Comparison of ENCODE assay signal across 30 cellular contexts in the genomic region with DNA sequence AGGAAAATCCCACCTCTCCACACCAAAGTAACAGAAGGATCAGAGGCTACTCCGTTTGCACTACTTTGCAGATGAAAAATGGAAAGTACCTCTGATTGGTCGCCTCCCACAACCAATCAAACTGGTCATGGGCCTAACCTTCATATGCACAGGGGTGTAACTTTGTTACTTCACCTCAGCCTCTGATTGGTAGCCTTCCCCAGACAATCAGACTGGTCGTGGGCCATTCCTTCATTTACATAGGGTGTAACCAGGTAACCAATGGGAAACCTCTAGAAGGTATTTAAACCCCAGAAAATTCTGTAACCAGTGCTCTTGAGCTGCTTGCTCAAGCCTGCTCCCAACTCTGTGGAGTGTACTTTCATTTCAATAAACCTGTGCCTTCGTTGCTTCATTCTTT. TPM values are rescaled to one million over a fixed set of nuclear protein-coding genes. Genes with fewer than 3 reads are reported as not detected.
A peak's percentile ranks its signal among the peaks of the same experiment; 100 is the strongest.
DNase-seq lines count a peak whose midpoint lies in the region; ATAC-seq and TF ChIP-seq lines count a peak whose summit lies in the region.
"Had no signal": no experiment of that assay in that cellular context is flagged by ENCODE, and none has a peak within 500 bp of the region (broad histone marks: within the 10 kb centered on the region; RNA-seq: fewer than 3 reads in every experiment).

No MANE protein-coding gene starts in this region.

- H3K79me2 ChIP-seq in PC-3 (ENCODE audit: low read length) (no peaks in the 10 kb centered on the region), smooth muscle cell (ENCODE audit: low read depth) (no peaks in the 10 kb centered on the region)

- peak; percentile 38 for DNase-seq in NCI-H82 (lab: John Stamatoyannopoulos, UW)
- no peak for DNase-seq in NCI-H82 treated with DMSO at 0.1 percent for 48 hours (lab: John Stamatoyannopoulos, UW; ENCODE audit: unreplicated experiment)
- no peak for DNase-seq in HFFc6
- DNase-seq in PC-3 = peak; percentile 20
- DNase-seq in epithelial cell of esophagus (ENCODE audit: low read depth) = peak; percentile 18
- no peak for DNase-seq in endodermal cell
- no peak for DNase-seq in smooth muscle cell (lab: John Stamatoyannopoulos, UW; ENCODE audit: unreplicated experiment)
- no peak for DNase-seq in thyroid gland
- DNase-seq: activated CD4-positive, alpha-beta T cell treated with anti-CD3 and anti-CD28 coated beads, Interleukin-2, amount 10 ng/mL, durations not matched to agents 24 days and 14 days; activated T-cell treated with anti-CD3 and anti-CD28 coated beads, Interleukin-2, amount 50 U/mL, for 1 hour; AML-193; CD4-positive, alpha-beta T cell; colonic mucosa; effector CD8-positive, alpha-beta T cell; glutamatergic neuron; left ventricle myocardium inferior; mesendoderm; NCI-H1048; NCI-H187; NCI-H2171 treated with DMSO at 0.1 percent for 48 hours; NCI-H510A treated with DMSO at 0.1 percent for 48 hours; ovary; SHP77 treated with DMSO at 0.1 percent for 48 hours; stimulated activated naive B cell treated with anti-CD40 and anti-IgM and Interleukin-4, amounts not matched to agents 10 μg/mL and 1 μg/mL and 100 μg/mL, for 72 hours; substantia nigra; T1000 had no signal

- H3K27me3 Mint-ChIP-seq in HFFc6 (ENCODE audit: insufficient read depth) = peaks cover 23% of the 10 kb centered on the region
- H3K27me3 Mint-ChIP-seq in endodermal cell (ENCODE audit: insufficient read depth) = peaks cover 7% of the 10 kb centered on the region

- TF ChIP-seq POLR2A in thyroid gland (IDR thresholded peaks at IDR 0.05) = no peak

- POLR2A ChIA-PET in PC-3 (lab: Charles Lee; ENCODE audit: unreplicated experiment) = no interaction called here

- no peak overlapping the region for H2AFZ ChIP-seq in PC-3 (ENCODE audit: low read length)
- H2AFZ ChIP-seq in smooth muscle cell (ENCODE audit: low read depth) = no peak overlapping the region

- 84 to 87% methylated on average over 4 of the region's 4 CpGs for WGBS in endodermal cell (ENCODE audit: insufficient coverage in 1 of 2, insufficient read length in 1 of 2), 2 experiments
- WGBS in smooth muscle cell (ENCODE audit: low lambda C conversion rate) = 82% methylated on average over 4 of the region's 4 CpGs
- 77 to 81% methylated on average over 4 of the region's 4 CpGs for WGBS in thyroid gland, 2 donors

- H3K9me3 Mint-ChIP-seq in HFFc6 (peaks cover 8% of the 10 kb centered on the region; the same call in 1 of the 2 replicates), endodermal cell (peaks cover 36% of the 10 kb centered on the region)
- H3K9me3 Mint-ChIP-seq: activated CD4-positive, alpha-beta T cell treated with anti-CD3 and anti-CD28 coated beads, Interleukin-2, amount 10 ng/mL, durations not matched to agents 24 days and 14 days; CD4-positive, alpha-beta T cell; type B pancreatic cell had no signal

- H3K27ac ChIP-seq in PC-3 (ENCODE audit: low read length) (no peak overlapping the region), endodermal cell (ENCODE audit: low read depth, low read length) (no peak overlapping the region), smooth muscle cell (ENCODE audit: low read depth) (no peak overlapping the region), thyroid gland (no peak overlapping the region)
- H3K27ac ChIP-seq: ascending aorta, cardiac muscle cell, colonic mucosa, left ventricle myocardium inferior, ovary had no signal

- CTCF ChIA-PET in PC-3 (lab: Charles Lee) = interaction anchor here (0.6 kb wide), 1 partner anchor 40 kb away, joined by 6 read pairs; no protein-coding TSS in a partner anchor

- no peak overlapping the region for H3K4me2 ChIP-seq in PC-3 (ENCODE audit: low read length)
- H3K4me2 ChIP-seq in smooth muscle cell = no peak overlapping the region

- intact Hi-C loops in PC-3 (cut with micrococcal nuclease) (no loop called here), thyroid gland (cut with DNase I) (no loop called here)

- H3K27me3 ChIP-seq in PC-3 (ENCODE audit: low read length) (peaks cover 10% of the 10 kb centered on the region; the same call in 1 of the 2 replicates), endodermal cell (ENCODE audit: control insufficient read depth, insufficient read depth, low read length, poor library complexity, severe bottlenecking) (no peaks in the 10 kb centered on the region), smooth muscle cell (ENCODE audit: low read depth) (no peaks in the 10 kb centered on the region), thyroid gland (no peaks in the 10 kb centered on the region)
- H3K27me3 ChIP-seq: ascending aorta, cardiac muscle cell, colonic mucosa, ovary had no signal

- H3K4me3 ChIP-seq in PC-3 (ENCODE audit: low read length) = no peak overlapping the region
- H3K4me3 ChIP-seq in epithelial cell of esophagus (ENCODE audit: low read length) = no peak overlapping the region
- no peak overlapping the region for H3K4me3 ChIP-seq in endodermal cell (ENCODE audit: low read length)
- no peak overlapping the region for H3K4me3 ChIP-seq in smooth muscle cell
- H3K4me3 ChIP-seq in thyroid gland (replicated peaks in 1 of 3) = no peak overlapping the region
- H3K4me3 ChIP-seq: ascending aorta, cardiac muscle cell, colonic mucosa, left ventricle myocardium inferior, ovary had no signal

- H3K9me2 ChIP-seq in PC-3 (replicated peaks; ENCODE audit: low read length) = no peaks in the 10 kb centered on the region

- no peaks in the 10 kb centered on the region for H3K36me3 ChIP-seq in PC-3 (ENCODE audit: low read depth, low read length)
- H3K36me3 ChIP-seq in endodermal cell (ENCODE audit: control insufficient read depth, insufficient read depth, low read length) = no peaks in the 10 kb centered on the region
- no peaks in the 10 kb centered on the region for H3K36me3 ChIP-seq in smooth muscle cell (ENCODE audit: low read depth)
- no peaks in the 10 kb centered on the region for H3K36me3 ChIP-seq in thyroid gland
- H3K36me3 ChIP-seq: ascending aorta, cardiac muscle cell, colonic mucosa, left ventricle myocardium inferior, ovary had no signal

- H3K4me1 ChIP-seq in PC-3 (ENCODE audit: insufficient read depth, low read length) (no peaks in the 10 kb centered on the region), endodermal cell (ENCODE audit: control insufficient read depth, insufficient read depth, low read length) (no peaks in the 10 kb centered on the region), smooth muscle cell (ENCODE audit: low read depth) (no peaks in the 10 kb centered on the region), thyroid gland (no peaks in the 10 kb centered on the region)
- H3K4me1 ChIP-seq: ascending aorta, colonic mucosa, left ventricle myocardium inferior had no signal

- no peak overlapping the region for H3K9ac ChIP-seq in PC-3 (ENCODE audit: low read length)
- no peak overlapping the region for H3K9ac ChIP-seq in endodermal cell (ENCODE audit: extremely low read depth, low read length, poor library complexity, severe bottlenecking)
- H3K9ac ChIP-seq in smooth muscle cell (ENCODE audit: low read depth) = no peak overlapping the region

- H3F3A ChIP-seq in PC-3 (ENCODE audit: low read length, unreplicated experiment) (no peaks in the 10 kb centered on the region), smooth muscle cell (ENCODE audit: low read depth) (no peaks in the 10 kb centered on the region)

- H4K20me1 ChIP-seq in PC-3 (ENCODE audit: low read length) (no peaks in the 10 kb centered on the region), smooth muscle cell (ENCODE audit: low read depth) (no peaks in the 10 kb centered on the region)

- H3K4me1 Mint-ChIP-seq in HFFc6 (ENCODE audit: low read depth) (no peaks in the 10 kb centered on the region), endodermal cell (peaks cover 4% of the 10 kb centered on the region)
- H3K4me1 Mint-ChIP-seq: activated CD4-positive, alpha-beta T cell treated with anti-CD3 and anti-CD28 coated beads, Interleukin-2, amount 10 ng/mL, durations not matched to agents 24 days and 14 days had no signal

- H3K9me3 ChIP-seq in PC-3 (ENCODE audit: low read length) (no peaks in the 10 kb centered on the region), endodermal cell (ENCODE audit: control insufficient read depth, low read length) (peaks cover 28% of the 10 kb centered on the region), smooth muscle cell (replicated peaks; ENCODE audit: low read depth) (no peaks in the 10 kb centered on the region), thyroid gland (no peaks in the 10 kb centered on the region)
- H3K9me3 ChIP-seq: ascending aorta, colonic mucosa, left ventricle myocardium inferior, ovary had no signal

- H3K36me3 Mint-ChIP-seq in HFFc6 (ENCODE audit: low read depth) (no peaks in the 10 kb centered on the region), endodermal cell (ENCODE audit: low read depth) (peaks cover 2% of the 10 kb centered on the region)
- H3K36me3 Mint-ChIP-seq: type B pancreatic cell had no signal

- no TSS peak for BruUV-seq in PC-3 (replicated peaks; lab: Mats Ljungman, UMichigan)

- no peak overlapping the region for H3K27ac Mint-ChIP-seq in HFFc6
- H3K27ac Mint-ChIP-seq in endodermal cell = no peak overlapping the region
- H3K27ac Mint-ChIP-seq: activated CD4-positive, alpha-beta T cell treated with anti-CD3 and anti-CD28 coated beads, Interleukin-2, amount 10 ng/mL, durations not matched to agents 24 days and 14 days; CD4-positive, alpha-beta T cell; stimulated activated naive B cell treated with anti-CD40 and anti-IgM and Interleukin-4, amounts not matched to agents 10 μg/mL and 1 μg/mL and 100 μg/mL, for 72 hours; type B pancreatic cell had no signal

- no peak for TF ChIP-seq CTCF in HFFc6 (IDR thresholded peaks at IDR 0.05)
- TF ChIP-seq CTCF in PC-3 (conservative IDR thresholded peaks at IDR 0.05; ENCODE audit: low read depth, low read length) = no peak
- no peak for TF ChIP-seq CTCF in epithelial cell of esophagus (IDR thresholded peaks at IDR 0.05; ENCODE audit: insufficient read depth, low read depth, low read length, missing control alignments)
- no peak for TF ChIP-seq CTCF in endodermal cell (conservative IDR thresholded peaks at IDR 0.05)
- TF ChIP-seq CTCF in smooth muscle cell (IDR thresholded peaks at IDR 0.05; ENCODE audit: borderline replicate concordance, insufficient read depth, poor library complexity, severe bottlenecking) = no peak
- TF ChIP-seq CTCF in thyroid gland (IDR thresholded peaks at IDR 0.05) = no peak

- ATAC-seq in PC-3 = no peak
- ATAC-seq: Panc1; stimulated activated naive B cell treated with anti-CD40 and anti-IgM and Interleukin-4, amounts not matched to agents 10 μg/mL and 1 μg/mL and 100 μg/mL, for 72 hours had no signal

- 0 out of 2 replicates have a peak overlapping the region, but pooled peaks have one; percentile 13 for H3K4me3 Mint-ChIP-seq in HFFc6
- no peak overlapping the region for H3K4me3 Mint-ChIP-seq in endodermal cell
- H3K4me3 Mint-ChIP-seq: activated CD4-positive, alpha-beta T cell treated with anti-CD3 and anti-CD28 coated beads, Interleukin-2, amount 10 ng/mL, durations not matched to agents 24 days and 14 days; CD4-positive, alpha-beta T cell; stimulated activated naive B cell treated with anti-CD40 and anti-IgM and Interleukin-4, amounts not matched to agents 10 μg/mL and 1 μg/mL and 100 μg/mL, for 72 hours; type B pancreatic cell had no signal

RNA-seq across cellular contexts. Expression of a gene that starts 39.2 kb away (rescaled TPM):
- 100 to 1,000 TPM; 215 to 270 (median 241) TPM for total RNA-seq in HFFc6 (2021; fragmentation: NEBNext Ultra II Directional; extraction: Animal tissue kit (Norgen Biotek cat#: 25700))
- total RNA-seq in PC-3 (2014; rRNA removed) = 188 and 215 TPM in 2 replicates
- total RNA-seq in endodermal cell = 100 to 1,000 TPM; 379 to 396 TPM
- polyA plus RNA-seq in endodermal cell (2013, experiment 1 of 2) = 222 TPM
- polyA plus RNA-seq in endodermal cell (2013, experiment 2 of 2) = 219 TPM
- total RNA-seq in smooth muscle cell = 136 and 151 TPM in 2 replicates
- polyA plus RNA-seq in smooth muscle cell = 79.3 and 85.1 TPM in 2 replicates
- 100 to 1,000 TPM; 127 to 262 (median 197) TPM for total RNA-seq in thyroid gland

RNA-seq across cellular contexts. Expression of a gene that starts 44.8 kb away (rescaled TPM):
- 10 to 100 TPM; 12.3 to 20.8 (median 14.7) TPM for total RNA-seq in HFFc6 (2021; fragmentation: NEBNext Ultra II Directional; extraction: Animal tissue kit (Norgen Biotek cat#: 25700))
- total RNA-seq in PC-3 (2014; rRNA removed) (29.5 and 38.4 TPM in 2 replicates), endodermal cell (10 to 100 TPM; 20.8 to 24.2 TPM), smooth muscle cell (27.9 and 32.5 TPM in 2 replicates), thyroid gland (10 to 100 TPM; 34.1 to 74.1 (median 57.1) TPM)
- 16.9 TPM for polyA plus RNA-seq in endodermal cell (2013, experiment 1 of 2)
- 15.0 TPM for polyA plus RNA-seq in endodermal cell (2013, experiment 2 of 2)
- 30.0 and 36.8 TPM in 2 replicates for polyA plus RNA-seq in smooth muscle cell

Comparison
In these comparisons a context has a peak if more than half of its experiments do, and no peak if none do; other contexts are left out.
1. DNase-seq: peak in NCI-H82 (single experiment), PC-3 (single experiment) and epithelial cell of esophagus (single experiment); none in NCI-H82 treated with DMSO at 0.1 percent for 48 hours (single experiment), HFFc6 (single experiment), endodermal cell (single experiment), smooth muscle cell (single experiment) and thyroid gland (0 of 2).